19 cellular contexts compared by ENCODE assay signal in the genomic region with DNA sequence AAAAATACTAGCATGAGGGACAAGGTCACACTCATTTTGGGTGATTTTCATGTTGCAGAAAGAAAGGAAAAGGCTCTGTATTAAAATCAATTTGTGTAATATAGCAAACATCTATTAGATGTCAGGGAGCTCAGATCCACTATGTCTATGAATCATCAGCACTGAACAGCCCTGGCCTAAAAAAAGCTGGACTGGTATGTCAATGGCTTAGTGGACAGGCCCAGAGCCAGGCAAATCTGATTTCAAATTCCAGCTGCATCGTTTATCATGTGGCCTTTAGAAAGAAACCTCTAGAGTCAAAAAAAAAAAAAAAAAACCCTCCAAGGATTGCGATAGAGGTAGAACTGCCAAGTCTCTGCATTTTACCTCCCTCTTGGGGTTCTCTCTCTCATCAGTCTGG. TPM values are rescaled to one million over a fixed set of nuclear protein-coding genes. Genes with fewer than 3 reads are reported as not detected.
DNase-seq lines count a peak whose midpoint lies in the region; ATAC-seq and TF ChIP-seq lines count a peak whose summit lies in the region.
"Had no signal": no experiment of that assay in that cellular context is flagged by ENCODE, and none has a peak within 500 bp of the region (broad histone marks: within the 10 kb centered on the region; RNA-seq: fewer than 3 reads in every experiment).

No MANE protein-coding gene starts in this region.

- intact Hi-C loops in left ventricle myocardium superior (cut with micrococcal nuclease) (no loop called here), head of caudate nucleus (cut with DNase I) (no loop called here)

- DNase-seq in GM03348 (ENCODE audit: low spot score) (peak; percentile 90), cardiac fibroblast (ENCODE audit: low read depth in 2 of 2) (peak; percentile 36 to 90), left ventricle myocardium superior (no peak), skeletal muscle cell (ENCODE audit: low read depth) (peak; percentile 23), NOMO-1 (lab: John Stamatoyannopoulos, UW; ENCODE audit: unreplicated experiment in 2 of 2) (no peak), foreskin melanocyte (no peak), head of caudate nucleus (no peak)
- DNase-seq: activated CD4-positive, alpha-beta T cell treated with anti-CD3 and anti-CD28 coated beads for 36 hours; activated CD8-positive, alpha-beta memory T cell treated with anti-CD3 and anti-CD28 coated beads, Interleukin-2, amount 50 U/mL, for 4 hours; activated naive CD4-positive, alpha-beta T cell; C1 segment of cervical spinal cord; effector memory CD4-positive, alpha-beta T cell; Kasumi-1; NCI-H1436; NCI-H2227 treated with DMSO at 0.1 percent for 48 hours; T1000 had no signal

- TF ChIP-seq CTCF in cardiac fibroblast (IDR thresholded peaks at IDR 0.05; ENCODE audit: low read depth, low read length), result no peak

- ATAC-seq in left ventricle myocardium superior (peak; percentile 71), GM21737 (IDR thresholded peaks at IDR 0.05; ENCODE audit: unreplicated experiment) (no peak)
- ATAC-seq: activated CD4-positive, alpha-beta T cell treated with anti-CD3 and anti-CD28 coated beads for 36 hours; gastrocnemius medialis had no signal

- H3K4me3 ChIP-seq in cardiac fibroblast (replicated peaks in 1 of 2; ENCODE audit: low read depth in 2 of 2, low read length in 2 of 2), result no peak overlapping the region
- H3K4me3 ChIP-seq in skeletal muscle cell (ENCODE audit: low read depth, low read length), result no peak overlapping the region
- H3K4me3 ChIP-seq: breast epithelium, gastrocnemius medialis had no signal

RNA-seq across cellular contexts. Expression of gene GAS7, which starts 5.4 kb away (rescaled TPM):
- total RNA-seq in left ventricle myocardium superior, result 51.2 TPM

Comparison
In these comparisons a context has a peak if more than half of its experiments do, and no peak if none do; other contexts are left out.
1. DNase-seq: peak in GM03348 (single experiment), cardiac fibroblast (2 of 2) and skeletal muscle cell (single experiment); none in left ventricle myocardium superior (single experiment), NOMO-1 (0 of 2), foreskin melanocyte (single experiment) and head of caudate nucleus (0 of 42).